In the genomic region with DNA sequence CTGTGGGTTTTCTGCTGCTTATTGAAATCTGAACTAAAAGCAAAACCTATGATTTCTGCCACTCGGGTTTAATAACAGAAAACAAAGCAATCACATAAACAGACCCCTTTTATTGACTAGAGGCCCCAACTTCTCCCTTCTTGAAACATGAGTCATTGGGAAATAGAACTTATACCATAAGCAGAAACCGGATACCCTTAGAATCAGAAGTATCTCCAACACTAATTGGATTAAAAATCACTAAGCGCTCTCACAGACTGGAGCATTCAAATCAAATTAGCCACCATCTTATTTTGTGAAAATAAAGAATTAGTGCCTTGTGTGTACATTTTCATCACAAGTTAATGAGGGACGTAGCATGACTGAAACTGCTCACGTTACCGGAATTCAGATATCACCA, we compare ENCODE assay signal across 26 cellular contexts.
"Had no signal": no experiment of that assay in that cellular context is flagged by ENCODE, and none has a peak within 500 bp of the region (broad histone marks: within the 10 kb centered on the region; RNA-seq: fewer than 3 reads in every experiment).

No MANE protein-coding gene starts in this region.

- DNase-seq: activated CD4-positive, CD25-positive, alpha-beta regulatory T cell; activated CD8-positive, alpha-beta memory T cell treated with anti-CD3 and anti-CD28 coated beads, Interleukin-2, amount 50 U/mL, for 4 hours; activated CD8-positive, alpha-beta T cell treated with anti-CD3 and anti-CD28 coated beads for 36 hours; activated gamma-delta T cell treated with Interleukin-2 at 50 U/mL for 16 hours; activated naive CD4-positive, alpha-beta T cell treated with anti-CD3 and anti-CD28 coated beads, Interleukin-2, amount 10 ng/mL, durations not matched to agents 7 days and 5 days; activated naive CD8-positive, alpha-beta T cell treated with anti-CD3 and anti-CD28 coated beads for 36 hours; activated T-cell treated with anti-CD3 and anti-CD28 coated beads, Interleukin-2, amount 50 U/mL, for 72 hours; brain microvascular endothelial cell; Karpas-422; MM.1S; NCI-H146; NCI-H1930; NCI-H446; NCI-H526; NCI-H774; NK-92 treated with Interleukin-12 subunit alpha and Interleukin-12 subunit beta, amount 100 ng/mL, for 24 hours; OCI-M1; RPMI8226; T-cell; T-helper 2 cell; T1000 had no signal

- H3K36me3 Mint-ChIP-seq: activated naive CD4-positive, alpha-beta T cell treated with anti-CD3 and anti-CD28 coated beads, Interleukin-2, amount 10 ng/mL, durations not matched to agents 7 days and 5 days; activated naive CD8-positive, alpha-beta T cell treated with anti-CD3 and anti-CD28 coated beads for 36 hours; T-cell had no signal

- H3K27ac ChIP-seq: brain microvascular endothelial cell, cardiac muscle cell, SJSA1, VCaP had no signal

- H3K4me3 ChIP-seq: cardiac muscle cell, K562, SJSA1 had no signal

- H3K4me1 Mint-ChIP-seq: activated naive CD4-positive, alpha-beta T cell treated with anti-CD3 and anti-CD28 coated beads, Interleukin-2, amount 10 ng/mL, durations not matched to agents 7 days and 5 days; activated naive CD8-positive, alpha-beta T cell treated with anti-CD3 and anti-CD28 coated beads for 36 hours; T-cell had no signal

- H3K4me1 ChIP-seq: SJSA1 had no signal

- H3K27me3 Mint-ChIP-seq: activated CD8-positive, alpha-beta T cell treated with anti-CD3 and anti-CD28 coated beads for 36 hours; activated naive CD4-positive, alpha-beta T cell treated with anti-CD3 and anti-CD28 coated beads, Interleukin-2, amount 10 ng/mL, durations not matched to agents 7 days and 5 days had no signal

- H3K4me3 Mint-ChIP-seq: activated CD8-positive, alpha-beta T cell treated with anti-CD3 and anti-CD28 coated beads for 36 hours; activated naive CD4-positive, alpha-beta T cell treated with anti-CD3 and anti-CD28 coated beads, Interleukin-2, amount 10 ng/mL, durations not matched to agents 7 days and 5 days; activated naive CD8-positive, alpha-beta T cell treated with anti-CD3 and anti-CD28 coated beads for 36 hours; activated T-cell treated with anti-CD3 and anti-CD28 coated beads, Interleukin-2, amount 50 U/mL, for 72 hours; T-cell had no signal

- H3K27ac Mint-ChIP-seq: activated CD8-positive, alpha-beta T cell treated with anti-CD3 and anti-CD28 coated beads for 36 hours; activated naive CD4-positive, alpha-beta T cell treated with anti-CD3 and anti-CD28 coated beads, Interleukin-2, amount 10 ng/mL, durations not matched to agents 7 days and 5 days; activated naive CD8-positive, alpha-beta T cell treated with anti-CD3 and anti-CD28 coated beads for 36 hours; activated T-cell treated with anti-CD3 and anti-CD28 coated beads, Interleukin-2, amount 50 U/mL, for 72 hours; activated T-helper 2 cell treated with anti-CD3 and anti-CD28 coated beads, Interferon-gamma antibody, Interleukin-2, Interleukin-4, amounts not matched to agents 10 μg/mL and 5 μg/mL and 100 μg/mL, durations not matched to agents 14 hours and 24 hours and 36 hours; T-cell had no signal

- H3K36me3 ChIP-seq: brain microvascular endothelial cell, cardiac muscle cell, SJSA1 had no signal

- H3K27me3 ChIP-seq: brain microvascular endothelial cell, cardiac muscle cell, SJSA1 had no signal

- H3K9me3 Mint-ChIP-seq: activated CD8-positive, alpha-beta T cell treated with anti-CD3 and anti-CD28 coated beads for 36 hours; activated naive CD4-positive, alpha-beta T cell treated with anti-CD3 and anti-CD28 coated beads, Interleukin-2, amount 10 ng/mL, durations not matched to agents 7 days and 5 days; activated naive CD8-positive, alpha-beta T cell treated with anti-CD3 and anti-CD28 coated beads for 36 hours; activated T-cell treated with anti-CD3 and anti-CD28 coated beads, Interleukin-2, amount 50 U/mL, for 72 hours; activated T-helper 2 cell treated with anti-CD3 and anti-CD28 coated beads, Interferon-gamma antibody, Interleukin-2, Interleukin-4, amounts not matched to agents 10 μg/mL and 5 μg/mL and 100 μg/mL, durations not matched to agents 14 hours and 24 hours and 36 hours had no signal
